ENCODE assay signal across 23 cellular contexts in genomic region chr6:155408981-155409380, GRCh38. TPM values are rescaled to one million over a fixed set of nuclear protein-coding genes. Genes with fewer than 3 reads are reported as not detected.
DNase-seq lines count a peak whose midpoint lies in the region; ATAC-seq and TF ChIP-seq lines count a peak whose summit lies in the region.
"Had no signal": no experiment of that assay in that cellular context is flagged by ENCODE, and none has a peak within 500 bp of the region (broad histone marks: within the 10 kb centered on the region; RNA-seq: fewer than 3 reads in every experiment).

No MANE protein-coding gene starts in this region.

- H3K4me2 ChIP-seq in GM23338, result no peak overlapping the region

- H3K36me3 ChIP-seq in GM23338 (ENCODE audit: insufficient read depth), result no peaks in the 10 kb centered on the region
- H3K36me3 ChIP-seq in iPS DF 6.9 (ENCODE audit: control insufficient read depth, insufficient read depth, low read length), result no peaks in the 10 kb centered on the region
- H3K36me3 ChIP-seq: Peyer's patch had no signal

- H3K27me3 ChIP-seq in GM23338 (ENCODE audit: insufficient read depth) (no peaks in the 10 kb centered on the region), iPS DF 6.9 (ENCODE audit: control insufficient read depth, insufficient read depth, low read length) (no peaks in the 10 kb centered on the region)
- H3K27me3 ChIP-seq: Peyer's patch had no signal

- H3K9me3 Mint-ChIP-seq in GM23338, result no peaks in the 10 kb centered on the region
- H3K9me3 Mint-ChIP-seq in HFFc6, result no peaks in the 10 kb centered on the region
- peaks cover 2% of the 10 kb centered on the region for H3K9me3 Mint-ChIP-seq in chondrocyte (ENCODE audit: low read depth)
- H3K9me3 Mint-ChIP-seq: CD4-positive, CD25-positive, alpha-beta regulatory T cell had no signal

- H3K4me3 Mint-ChIP-seq in GM23338 (no peak overlapping the region), HFFc6 (no peak overlapping the region), chondrocyte (ENCODE audit: unreplicated experiment) (no peak overlapping the region)
- H3K4me3 Mint-ChIP-seq: CD4-positive, CD25-positive, alpha-beta regulatory T cell had no signal

- no peaks in the 10 kb centered on the region for H3K79me2 ChIP-seq in GM23338 (replicated peaks; ENCODE audit: insufficient read depth)

- peak; percentile 57 to 77 for TF ChIP-seq CTCF in GM23338 (conservative IDR thresholded peaks at IDR 0.05; ENCODE audit: low read depth in 2 of 2)
- TF ChIP-seq CTCF in HFFc6 (IDR thresholded peaks at IDR 0.05), result peak; percentile 19; the same call in 1 of the 2 replicates
- TF ChIP-seq CTCF in chondrocyte (IDR thresholded peaks at IDR 0.05), result peak; percentile 10

- H3K27ac ChIP-seq in GM23338 (ENCODE audit: low read depth) (no peak overlapping the region), iPS DF 6.9 (ENCODE audit: low read length) (no peak overlapping the region)
- H3K27ac ChIP-seq: HL-60, Peyer's patch, SK-N-MC had no signal

- no peaks in the 10 kb centered on the region for H3F3A ChIP-seq in GM23338 (replicated peaks; ENCODE audit: low read depth)

- no peaks in the 10 kb centered on the region for H3K9me3 ChIP-seq in iPS DF 6.9 (ENCODE audit: control insufficient read depth, insufficient read depth, low read length)
- H3K9me3 ChIP-seq: Peyer's patch had no signal

- no peaks in the 10 kb centered on the region for H3K9me2 ChIP-seq in GM23338 (ENCODE audit: insufficient read depth)

- no peak overlapping the region for H2AFZ ChIP-seq in GM23338

- H3K4me1 Mint-ChIP-seq in GM23338 (peaks cover 5% of the 10 kb centered on the region; the same call in 1 of the 3 replicates), HFFc6 (ENCODE audit: low read depth) (0 out of 2 replicates have a peak, but pooled peaks cover 4% of the 10 kb centered on the region), chondrocyte (ENCODE audit: low read depth) (no peaks in the 10 kb centered on the region)

- no peak overlapping the region for H3K27ac Mint-ChIP-seq in GM23338
- no peak overlapping the region for H3K27ac Mint-ChIP-seq in HFFc6
- no peak overlapping the region for H3K27ac Mint-ChIP-seq in chondrocyte (ENCODE audit: unreplicated experiment)
- H3K27ac Mint-ChIP-seq: CD4-positive, CD25-positive, alpha-beta regulatory T cell had no signal

- peaks cover 3% of the 10 kb centered on the region for H3K27me3 Mint-ChIP-seq in GM23338 (ENCODE audit: insufficient read depth, low read depth, poor library complexity)
- peaks cover 1% of the 10 kb centered on the region for H3K27me3 Mint-ChIP-seq in HFFc6 (ENCODE audit: insufficient read depth)
- no peaks in the 10 kb centered on the region for H3K27me3 Mint-ChIP-seq in chondrocyte (ENCODE audit: low read depth)
- H3K27me3 Mint-ChIP-seq: CD4-positive, CD25-positive, alpha-beta regulatory T cell had no signal

- WGBS in iPS DF 6.9 (ENCODE audit: insufficient coverage, insufficient read length), result no CpG with 5 or more reads among the region's 9 CpGs

- no peaks in the 10 kb centered on the region for H3K4me1 ChIP-seq in GM23338 (ENCODE audit: insufficient read depth)
- no peaks in the 10 kb centered on the region for H3K4me1 ChIP-seq in iPS DF 6.9 (ENCODE audit: control insufficient read depth, insufficient read depth, low read length)
- H3K4me1 ChIP-seq: Peyer's patch had no signal

- no peak overlapping the region for H3K4me3 ChIP-seq in GM23338
- H3K4me3 ChIP-seq in iPS DF 6.9 (ENCODE audit: low read length), result no peak overlapping the region
- H3K4me3 ChIP-seq: Peyer's patch, SK-N-MC had no signal

- no peaks in the 10 kb centered on the region for H3K36me3 Mint-ChIP-seq in GM23338 (ENCODE audit: low read depth)
- no peaks in the 10 kb centered on the region for H3K36me3 Mint-ChIP-seq in HFFc6 (ENCODE audit: low read depth)
- H3K36me3 Mint-ChIP-seq in chondrocyte (ENCODE audit: low read depth), result no peaks in the 10 kb centered on the region
- H3K36me3 Mint-ChIP-seq: CD4-positive, CD25-positive, alpha-beta regulatory T cell had no signal

- ATAC-seq in GM23338, result peak; percentile 78
- no peak for ATAC-seq in HG03135 (IDR thresholded peaks at IDR 0.05; ENCODE audit: unreplicated experiment)

- DNase-seq in GM23338 (ENCODE audit: low spot score) (peak; percentile 65), HFFc6 (no peak), chondrocyte (ENCODE audit: low spot score) (no peak), iPS DF 6.9 (ENCODE audit: low read depth, low spot score) (peak; percentile 20), NCI-H187 (lab: John Stamatoyannopoulos, UW) (no peak)
- no peak for DNase-seq in stimulated activated naive CD4-positive, alpha-beta T cell treated with Interleukin-2 at 50 U/mL for 16 hours (lab: John Stamatoyannopoulos, UW)
- DNase-seq: CD4-positive, CD25-positive, alpha-beta regulatory T cell; DMS153; DND-41; HCEC 1CT; NCI-H1092; NCI-H1417 treated with DMSO at 0.1 percent for 48 hours; NCI-H1930; NCI-H526 treated with DMSO at 0.1 percent for 48 hours; OCI-M1; Peyer's patch; SHP77 treated with DMSO at 0.1 percent for 48 hours had no signal

- H4K20me1 ChIP-seq in GM23338 (replicated peaks; ENCODE audit: insufficient read depth), result no peaks in the 10 kb centered on the region

TF ChIP-seq in GM23338, 12 proteins besides CTCF, POLR2A, EP300 and RAD21 (continues in another document):
- no peak for TF ChIP-seq STAT1 (IDR thresholded peaks at IDR 0.05; ENCODE audit: unreplicated experiment)
- TF ChIP-seq ZNF114 (CRISPR knock-in tag; IDR thresholded peaks at IDR 0.05), result no peak
- no peak for TF ChIP-seq CREB1 (CRISPR knock-in tag; IDR thresholded peaks at IDR 0.05; ENCODE audit: low read depth)
- TF ChIP-seq EZH2phosphoT487 (IDR thresholded peaks at IDR 0.05; ENCODE audit: unreplicated experiment), result no peak
- TF ChIP-seq NANOG (IDR thresholded peaks at IDR 0.05; ENCODE audit: borderline replicate concordance), result no peak
- TF ChIP-seq EZH2 (IDR thresholded peaks at IDR 0.05; ENCODE audit: low read depth, unreplicated experiment), result no peak
- no peak for TF ChIP-seq REST (IDR thresholded peaks at IDR 0.05; ENCODE audit: unreplicated experiment)
- no peak for TF ChIP-seq ETS1 (IDR thresholded peaks at IDR 0.05)
- no peak for TF ChIP-seq POLR2AphosphoS5 (IDR thresholded peaks at IDR 0.05; ENCODE audit: low read depth)
- no peak for TF ChIP-seq JUNB (IDR thresholded peaks at IDR 0.05; ENCODE audit: unreplicated experiment)
- no peak for TF ChIP-seq ZNF331 (CRISPR knock-in tag; IDR thresholded peaks at IDR 0.05; ENCODE audit: low read depth)

RNA-seq across cellular contexts. Expression of gene NOX3, which starts 46.7 kb away (rescaled TPM):
- not detected in 2 replicates for total RNA-seq in GM23338 (2014; rRNA removed; shearing (Covaris generic))
- not detected in 2 replicates for polyA plus RNA-seq in GM23338 (2016; fragmentation: Nextera tagmentation; extraction: Ambion mirVana)
- not detected for total RNA-seq in HFFc6 (2021; fragmentation: NEBNext Ultra II Directional; extraction: Animal tissue kit (Norgen Biotek cat#: 25700))
- total RNA-seq in chondrocyte, result not detected in 3 replicates
- total RNA-seq: A172; CD4-positive, CD25-positive, alpha-beta regulatory T cell; NCI-H460; Peyer's patch had no signal
- polyA plus RNA-seq: BJ; CD4-positive, CD25-positive, alpha-beta regulatory T cell had no signal

Comparison
In these comparisons a context has a peak if more than half of its experiments do, and no peak if none do; other contexts are left out.
1. DNase-seq: peak in GM23338 (single experiment) and iPS DF 6.9 (single experiment); none in HFFc6 (single experiment), chondrocyte (single experiment), stimulated activated naive CD4-positive, alpha-beta T cell treated with Interleukin-2 at 50 U/mL for 16 hours (single experiment) and NCI-H187 (0 of 2).
2. CTCF ChIP-seq: peak in every context shown above with its lines; median percentile 67 in GM23338; 19 in HFFc6; 10 in chondrocyte.